In genomic region chr19:29851769-29852521, GRCh38 we compare ENCODE assay signal across 13 cellular contexts. TPM values are rescaled to one million over a fixed set of nuclear protein-coding genes. Genes with fewer than 3 reads are reported as not detected.
DNase-seq lines count a peak whose midpoint lies in the region; ATAC-seq and TF ChIP-seq lines count a peak whose summit lies in the region.
"Had no signal": no experiment of that assay in that cellular context is flagged by ENCODE, and none has a peak within 500 bp of the region (broad histone marks: within the 10 kb centered on the region; RNA-seq: fewer than 3 reads in every experiment).

No MANE protein-coding gene starts in this region.

- H3K27me3 Mint-ChIP-seq in activated naive CD8-positive, alpha-beta T cell treated with anti-CD3 and anti-CD28 coated beads for 36 hours: no peaks in the 10 kb centered on the region

- no peaks in the 10 kb centered on the region for H3F3A ChIP-seq in MM.1S (ENCODE audit: insufficient read depth, low read length)

- peak overlapping the region; percentile 75 for H3K27ac Mint-ChIP-seq in activated naive CD8-positive, alpha-beta T cell treated with anti-CD3 and anti-CD28 coated beads for 36 hours
- H3K27ac Mint-ChIP-seq: naive thymus-derived CD8-positive, alpha-beta T cell had no signal

- H3K9ac ChIP-seq in MM.1S (ENCODE audit: low read length): no peak overlapping the region

- peaks cover 75% of the 10 kb centered on the region for H3K27me3 ChIP-seq in MM.1S (replicated peaks; ENCODE audit: insufficient read depth, low read length)

- no peaks in the 10 kb centered on the region for H3K4me1 ChIP-seq in MM.1S (ENCODE audit: low read length)
- H3K4me1 ChIP-seq: stomach had no signal

- no peak overlapping the region for H2AFZ ChIP-seq in MM.1S (ENCODE audit: low read length)

- TF ChIP-seq CTCF in MM.1S (IDR thresholded peaks at IDR 0.05; ENCODE audit: low read length): no peak

- no peaks in the 10 kb centered on the region for H4K20me1 ChIP-seq in MM.1S (ENCODE audit: insufficient read depth, low read length)

- no peak overlapping the region for H3K4me2 ChIP-seq in MM.1S (ENCODE audit: low read depth, low read length)

- ATAC-seq in GM18508 (IDR thresholded peaks at IDR 0.05; ENCODE audit: insufficient read depth, unreplicated experiment) (peak; percentile 51), GM19455 (IDR thresholded peaks at IDR 0.05; ENCODE audit: unreplicated experiment) (peak; percentile 62), HG02973 (IDR thresholded peaks at IDR 0.05; ENCODE audit: unreplicated experiment) (peak; percentile 62)
- ATAC-seq: naive thymus-derived CD8-positive, alpha-beta T cell had no signal

- no peaks in the 10 kb centered on the region for H3K9me3 Mint-ChIP-seq in activated naive CD8-positive, alpha-beta T cell treated with anti-CD3 and anti-CD28 coated beads for 36 hours
- H3K9me3 Mint-ChIP-seq: naive thymus-derived CD8-positive, alpha-beta T cell had no signal

- H3K79me2 ChIP-seq in MM.1S (ENCODE audit: low read length): no peaks in the 10 kb centered on the region

- H3K4me3 ChIP-seq in MM.1S (ENCODE audit: low read length): no peak overlapping the region
- H3K4me3 ChIP-seq: spleen, stomach had no signal

- H3K9me3 ChIP-seq in MM.1S (replicated peaks; ENCODE audit: insufficient read depth, low read length): no peaks in the 10 kb centered on the region
- H3K9me3 ChIP-seq: spleen, stomach had no signal

- H3K4me1 Mint-ChIP-seq in activated naive CD8-positive, alpha-beta T cell treated with anti-CD3 and anti-CD28 coated beads for 36 hours: peaks cover 21% of the 10 kb centered on the region
- H3K4me1 Mint-ChIP-seq: naive thymus-derived CD8-positive, alpha-beta T cell had no signal

- no peaks in the 10 kb centered on the region for H3K36me3 ChIP-seq in MM.1S (replicated peaks; ENCODE audit: insufficient read depth, low read length)
- H3K36me3 ChIP-seq: spleen, stomach had no signal

- peak; percentile 65 for DNase-seq in activated naive CD8-positive, alpha-beta T cell treated with anti-CD3 and anti-CD28 coated beads for 36 hours
- DNase-seq in stimulated activated naive CD4-positive, alpha-beta T cell (lab: John Stamatoyannopoulos, UW): no peak
- no peak for DNase-seq in caudate nucleus (lab: John Stamatoyannopoulos, UW)
- DNase-seq in MM.1S: no peak
- DNase-seq: activated CD4-positive, alpha-beta T cell treated with anti-CD3 and anti-CD28 coated beads for 4 hours; naive thymus-derived CD8-positive, alpha-beta T cell; NCI-H2171 treated with DMSO at 0.1 percent for 48 hours; SIG-M5; spleen; stomach had no signal

- no peaks in the 10 kb centered on the region for H3K36me3 Mint-ChIP-seq in activated naive CD8-positive, alpha-beta T cell treated with anti-CD3 and anti-CD28 coated beads for 36 hours
- H3K36me3 Mint-ChIP-seq: naive thymus-derived CD8-positive, alpha-beta T cell had no signal

- H3K4me3 Mint-ChIP-seq in activated naive CD8-positive, alpha-beta T cell treated with anti-CD3 and anti-CD28 coated beads for 36 hours: no peak overlapping the region
- H3K4me3 Mint-ChIP-seq: naive thymus-derived CD8-positive, alpha-beta T cell had no signal

- H3K27ac ChIP-seq in caudate nucleus (ENCODE audit: low read depth, low read length): no peak overlapping the region
- no peak overlapping the region for H3K27ac ChIP-seq in MM.1S (ENCODE audit: low read length)
- H3K27ac ChIP-seq: spleen, stomach had no signal

- H3K9me2 ChIP-seq in MM.1S (replicated peaks; ENCODE audit: insufficient read depth, low read length): no peaks in the 10 kb centered on the region

RNA-seq across cellular contexts. Expression of gene CCNE1, which starts 40.2 kb away (rescaled TPM):
- total RNA-seq in activated naive CD8-positive, alpha-beta T cell treated with anti-CD3 and anti-CD28 coated beads for 36 hours: 10 to 100 TPM; 36.9 to 38.4 TPM
